ENCODE assay signal across 1 cellular context in the genomic region with DNA sequence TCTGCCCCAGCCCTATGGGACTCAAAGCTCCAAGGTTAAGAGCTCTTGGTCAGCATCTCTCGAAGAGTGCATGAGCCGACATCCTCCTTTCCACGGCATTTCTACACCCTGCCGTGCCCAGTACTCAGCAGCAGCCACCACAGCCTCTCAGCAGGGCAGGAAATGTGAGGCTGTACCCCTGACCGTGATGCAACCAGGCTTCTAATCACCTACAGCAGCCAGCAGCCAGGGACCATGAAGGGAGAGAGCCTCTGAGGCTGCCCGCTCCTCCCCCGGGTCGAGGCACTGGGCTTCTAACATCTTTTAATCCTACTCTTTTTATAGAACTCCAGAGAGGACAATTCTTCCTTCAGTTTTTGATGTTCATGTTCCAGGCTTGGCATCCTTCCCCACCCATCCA.
TF ChIP-seq lines count a peak whose summit lies in the region.

No MANE protein-coding gene starts in this region.

TF ChIP-seq in GM23338, 12 proteins besides CTCF, POLR2A, EP300 and RAD21:
- TF ChIP-seq NANOG (IDR thresholded peaks at IDR 0.05; ENCODE audit: borderline replicate concordance) (no peak), ZNF331 (CRISPR knock-in tag; IDR thresholded peaks at IDR 0.05; ENCODE audit: low read depth) (no peak), POLR2AphosphoS5 (IDR thresholded peaks at IDR 0.05; ENCODE audit: low read depth) (no peak), EZH2 (IDR thresholded peaks at IDR 0.05; ENCODE audit: low read depth, unreplicated experiment) (no peak), ZNF462 (CRISPR knock-in tag; IDR thresholded peaks at IDR 0.05) (no peak), STAT1 (IDR thresholded peaks at IDR 0.05; ENCODE audit: unreplicated experiment) (no peak), ETS1 (IDR thresholded peaks at IDR 0.05) (no peak), CREB1 (CRISPR knock-in tag; IDR thresholded peaks at IDR 0.05; ENCODE audit: low read depth) (no peak), JUNB (IDR thresholded peaks at IDR 0.05; ENCODE audit: unreplicated experiment) (no peak), EZH2phosphoT487 (IDR thresholded peaks at IDR 0.05; ENCODE audit: unreplicated experiment) (no peak), ZNF114 (CRISPR knock-in tag; IDR thresholded peaks at IDR 0.05) (no peak)
- TF ChIP-seq, protein P1, sequence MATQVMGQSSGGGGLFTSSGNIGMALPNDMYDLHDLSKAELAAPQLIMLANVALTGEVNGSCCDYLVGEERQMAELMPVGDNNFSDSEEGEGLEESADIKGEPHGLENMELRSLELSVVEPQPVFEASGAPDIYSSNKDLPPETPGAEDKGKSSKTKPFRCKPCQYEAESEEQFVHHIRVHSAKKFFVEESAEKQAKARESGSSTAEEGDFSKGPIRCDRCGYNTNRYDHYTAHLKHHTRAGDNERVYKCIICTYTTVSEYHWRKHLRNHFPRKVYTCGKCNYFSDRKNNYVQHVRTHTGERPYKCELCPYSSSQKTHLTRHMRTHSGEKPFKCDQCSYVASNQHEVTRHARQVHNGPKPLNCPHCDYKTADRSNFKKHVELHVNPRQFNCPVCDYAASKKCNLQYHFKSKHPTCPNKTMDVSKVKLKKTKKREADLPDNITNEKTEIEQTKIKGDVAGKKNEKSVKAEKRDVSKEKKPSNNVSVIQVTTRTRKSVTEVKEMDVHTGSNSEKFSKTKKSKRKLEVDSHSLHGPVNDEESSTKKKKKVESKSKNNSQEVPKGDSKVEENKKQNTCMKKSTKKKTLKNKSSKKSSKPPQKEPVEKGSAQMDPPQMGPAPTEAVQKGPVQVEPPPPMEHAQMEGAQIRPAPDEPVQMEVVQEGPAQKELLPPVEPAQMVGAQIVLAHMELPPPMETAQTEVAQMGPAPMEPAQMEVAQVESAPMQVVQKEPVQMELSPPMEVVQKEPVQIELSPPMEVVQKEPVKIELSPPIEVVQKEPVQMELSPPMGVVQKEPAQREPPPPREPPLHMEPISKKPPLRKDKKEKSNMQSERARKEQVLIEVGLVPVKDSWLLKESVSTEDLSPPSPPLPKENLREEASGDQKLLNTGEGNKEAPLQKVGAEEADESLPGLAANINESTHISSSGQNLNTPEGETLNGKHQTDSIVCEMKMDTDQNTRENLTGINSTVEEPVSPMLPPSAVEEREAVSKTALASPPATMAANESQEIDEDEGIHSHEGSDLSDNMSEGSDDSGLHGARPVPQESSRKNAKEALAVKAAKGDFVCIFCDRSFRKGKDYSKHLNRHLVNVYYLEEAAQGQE (IDR thresholded peaks at IDR 0.05; ENCODE audit: unreplicated experiment) = no peak
TF ChIP-seq in GM23338: peak in this region for 0.
